In the genomic region with DNA sequence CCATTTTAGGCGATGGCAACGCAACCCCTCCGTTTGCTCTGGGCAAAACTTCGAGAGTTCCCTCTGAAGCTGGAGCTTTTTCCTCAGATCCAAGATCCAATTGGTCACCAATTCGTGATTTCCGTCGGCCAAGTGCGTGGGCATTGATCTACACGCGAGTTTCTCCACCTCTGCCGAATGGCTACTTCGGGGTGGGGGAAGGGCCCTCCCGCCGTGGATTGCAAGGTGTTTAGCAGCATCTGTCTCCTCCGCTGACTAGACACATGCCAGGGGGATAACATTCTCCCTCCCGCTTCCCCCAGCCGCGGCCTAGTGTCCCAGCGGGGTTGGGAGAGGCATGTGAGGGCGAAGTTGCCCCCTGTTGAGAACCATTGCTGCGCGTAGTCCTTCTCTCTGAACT, we compare ENCODE assay signal across 3 cellular contexts.
DNase-seq lines count a peak whose midpoint lies in the region; ATAC-seq and TF ChIP-seq lines count a peak whose summit lies in the region.
"Not testable (repeated sequence)": the region's sequence is repeated elsewhere in the genome, so short reads cannot be mapped to it uniquely, and the experiment has no call there.

No MANE protein-coding gene starts in this region.

- not testable (repeated sequence) for H3K36me3 ChIP-seq in GM23338 (ENCODE audit: insufficient read depth); HUES64 (ENCODE audit: insufficient read depth, low read length)

- H3K36me3 Mint-ChIP-seq in GM23338 (ENCODE audit: low read depth); WTC11: not testable (repeated sequence)

- H4K20me1 ChIP-seq in GM23338 (replicated peaks; ENCODE audit: insufficient read depth) = not testable (repeated sequence)

- CTCF ChIA-PET in WTC11 (lab: Charles Lee) = not testable (repeated sequence)

- not testable (repeated sequence) for H2AFZ ChIP-seq in GM23338

- POLR2A ChIA-PET in WTC11 (lab: Charles Lee) = not testable (repeated sequence)

- not testable (repeated sequence) for TF ChIP-seq CTCF in GM23338 (conservative IDR thresholded peaks at IDR 0.05; ENCODE audit: low read depth in 2 of 2); WTC11 (IDR thresholded peaks at IDR 0.05)

- not testable (repeated sequence) for H3K27ac Mint-ChIP-seq in GM23338, WTC11

- H3K27me3 ChIP-seq in GM23338 (ENCODE audit: insufficient read depth) (peaks cover 53% of the 10 kb centered on the region), HUES64 (ENCODE audit: insufficient read depth, low read length) (peaks cover 23% of the 10 kb centered on the region)

- WGBS in HUES64 = 100% methylated on average over 5 of the region's 22 CpGs

- H3K27me3 Mint-ChIP-seq in GM23338 (ENCODE audit: insufficient read depth, low read depth, poor library complexity) (peaks cover 36% of the 10 kb centered on the region), WTC11 (ENCODE audit: low read depth) (peaks cover 42% of the 10 kb centered on the region)

- ATAC-seq in GM23338 = peak; percentile 19
- not testable (repeated sequence) for ATAC-seq in WTC11

- H3K4me1 Mint-ChIP-seq in GM23338, WTC11: not testable (repeated sequence)

- H3F3A ChIP-seq in GM23338 (replicated peaks; ENCODE audit: low read depth) = not testable (repeated sequence)

- DNase-seq in GM23338 (ENCODE audit: low spot score) = not testable (repeated sequence)
- peak; percentile 14 for DNase-seq in WTC11 (ENCODE audit: low spot score)

- not testable (repeated sequence) for H3K27ac ChIP-seq in GM23338 (ENCODE audit: low read depth); HUES64 (ENCODE audit: low read depth, low read length)

- H3K9me2 ChIP-seq in GM23338 (ENCODE audit: insufficient read depth) = not testable (repeated sequence)

- not testable (repeated sequence) for H3K9me3 ChIP-seq in HUES64 (ENCODE audit: insufficient read depth, low read depth, low read length)

- not testable (repeated sequence) for H3K4me1 ChIP-seq in GM23338 (ENCODE audit: insufficient read depth); HUES64 (ENCODE audit: insufficient read depth, low read length)

- not testable (repeated sequence) for H3K9ac ChIP-seq in HUES64 (ENCODE audit: low read depth, low read length)

- H3K4me2 ChIP-seq in GM23338 = not testable (repeated sequence)

- not testable (repeated sequence) for H3K4me3 Mint-ChIP-seq in GM23338
- H3K4me3 Mint-ChIP-seq in WTC11 = peak overlapping the region; percentile 51; the same call in 1 of the 2 replicates

- not testable (repeated sequence) for H3K79me2 ChIP-seq in GM23338 (replicated peaks; ENCODE audit: insufficient read depth)

- H3K4me3 ChIP-seq in GM23338 (peak overlapping the region; percentile 46; the same call in 1 of the 2 replicates), HUES64 (ENCODE audit: low read length) (peak overlapping the region; percentile 21; the same call in 1 of the 2 replicates)

- not testable (repeated sequence) for H3K9me3 Mint-ChIP-seq in GM23338, WTC11
